ENCODE assay signal across 16 cellular contexts in genomic region chr17:31416503-31416923, GRCh38. TPM values are rescaled to one million over a fixed set of nuclear protein-coding genes. Genes with fewer than 3 reads are reported as not detected.
DNase-seq lines count a peak whose midpoint lies in the region; ATAC-seq lines count a peak whose summit lies in the region.
"Had no signal": no experiment of that assay in that cellular context is flagged by ENCODE, and none has a peak within 500 bp of the region (broad histone marks: within the 10 kb centered on the region; RNA-seq: fewer than 3 reads in every experiment).

No MANE protein-coding gene starts in this region.

- no peaks in the 10 kb centered on the region for H3K36me3 Mint-ChIP-seq in stimulated activated effector memory CD8-positive, alpha-beta T cell treated with anti-CD3 and anti-CD28 coated beads, Interleukin-12 subunit alpha, Interleukin-12 subunit beta, amount 100 ng/mL, for 72 hours
- H3K36me3 Mint-ChIP-seq: activated naive CD8-positive, alpha-beta T cell treated with anti-CD3 and anti-CD28 coated beads, Interleukin-2, amount 10 ng/mL, durations not matched to agents 7 days and 5 days; naive thymus-derived CD8-positive, alpha-beta T cell had no signal

- no peak for ATAC-seq in stimulated activated effector memory CD8-positive, alpha-beta T cell treated with anti-CD3 and anti-CD28 coated beads, Interleukin-12 subunit alpha, Interleukin-12 subunit beta, amount 100 ng/mL, for 72 hours
- no peak for ATAC-seq in HG03045 (IDR thresholded peaks at IDR 0.05; ENCODE audit: unreplicated experiment)
- ATAC-seq: naive thymus-derived CD8-positive, alpha-beta T cell had no signal

- H3K27me3 ChIP-seq in layer of hippocampus (ENCODE audit: control insufficient read depth, insufficient read depth, low read length), result no peaks in the 10 kb centered on the region

- no peak overlapping the region for H3K4me3 Mint-ChIP-seq in stimulated activated effector memory CD8-positive, alpha-beta T cell treated with anti-CD3 and anti-CD28 coated beads, Interleukin-12 subunit alpha, Interleukin-12 subunit beta, amount 100 ng/mL, for 72 hours
- H3K4me3 Mint-ChIP-seq: activated naive CD8-positive, alpha-beta T cell treated with anti-CD3 and anti-CD28 coated beads, Interleukin-2, amount 10 ng/mL, durations not matched to agents 7 days and 5 days; naive thymus-derived CD8-positive, alpha-beta T cell had no signal

- H3K27ac Mint-ChIP-seq in stimulated activated effector memory CD8-positive, alpha-beta T cell treated with anti-CD3 and anti-CD28 coated beads, Interleukin-12 subunit alpha, Interleukin-12 subunit beta, amount 100 ng/mL, for 72 hours, result peak overlapping the region; percentile 20
- H3K27ac Mint-ChIP-seq: activated naive CD8-positive, alpha-beta T cell treated with anti-CD3 and anti-CD28 coated beads, Interleukin-2, amount 10 ng/mL, durations not matched to agents 7 days and 5 days; naive thymus-derived CD8-positive, alpha-beta T cell had no signal

- H3K27ac ChIP-seq in cingulate gyrus (ENCODE audit: low read depth, low read length) (peak overlapping the region; percentile 98), layer of hippocampus (ENCODE audit: low read depth, low read length) (peak overlapping the region; percentile 99)
- H3K27ac ChIP-seq: 22Rv1, suprapubic skin had no signal

- DNase-seq in DMS 273 (lab: John Stamatoyannopoulos, UW; ENCODE audit: unreplicated experiment) (peak; percentile 17), DMS 273 treated with DMSO at 0.1 percent for 48 hours (lab: John Stamatoyannopoulos, UW) (no peak), DMS153 treated with DMSO at 0.1 percent for 48 hours (lab: John Stamatoyannopoulos, UW; ENCODE audit: unreplicated experiment) (no peak), mucosa of gallbladder (ENCODE audit: low spot score) (no peak)
- no peak for DNase-seq in stimulated activated effector memory CD8-positive, alpha-beta T cell treated with anti-CD3 and anti-CD28 coated beads, Interleukin-12 subunit alpha, Interleukin-12 subunit beta, amount 100 ng/mL, for 72 hours (ENCODE audit: low spot score in 2 of 2)
- DNase-seq: activated CD4-positive, CD25-positive, alpha-beta regulatory T cell; activated naive CD8-positive, alpha-beta T cell treated with anti-CD3 and anti-CD28 coated beads, Interleukin-2, amount 10 ng/mL, durations not matched to agents 7 days and 5 days; COR-L47; dermis blood vessel endothelial cell; naive thymus-derived CD8-positive, alpha-beta T cell; NCI-H2081 had no signal

- no peaks in the 10 kb centered on the region for H3K4me1 Mint-ChIP-seq in stimulated activated effector memory CD8-positive, alpha-beta T cell treated with anti-CD3 and anti-CD28 coated beads, Interleukin-12 subunit alpha, Interleukin-12 subunit beta, amount 100 ng/mL, for 72 hours
- H3K4me1 Mint-ChIP-seq: activated naive CD8-positive, alpha-beta T cell treated with anti-CD3 and anti-CD28 coated beads, Interleukin-2, amount 10 ng/mL, durations not matched to agents 7 days and 5 days had no signal

- H3K9me3 Mint-ChIP-seq in stimulated activated effector memory CD8-positive, alpha-beta T cell treated with anti-CD3 and anti-CD28 coated beads, Interleukin-12 subunit alpha, Interleukin-12 subunit beta, amount 100 ng/mL, for 72 hours, result no peaks in the 10 kb centered on the region
- H3K9me3 Mint-ChIP-seq: activated naive CD8-positive, alpha-beta T cell treated with anti-CD3 and anti-CD28 coated beads, Interleukin-2, amount 10 ng/mL, durations not matched to agents 7 days and 5 days; naive thymus-derived CD8-positive, alpha-beta T cell had no signal

RNA-seq across cellular contexts. Expression of gene RAB11FIP4, which starts 25.0 kb away (rescaled TPM):
- total RNA-seq in mucosa of gallbladder, result 37.6 TPM
